In genomic region chr3:161863775-161864174, GRCh38 we compare ENCODE assay signal across 31 cellular contexts.
"Had no signal": no experiment of that assay in that cellular context is flagged by ENCODE, and none has a peak within 500 bp of the region (broad histone marks: within the 10 kb centered on the region; RNA-seq: fewer than 3 reads in every experiment).

No MANE protein-coding gene starts in this region.

- H3K27ac ChIP-seq: adrenal gland, body of pancreas, brain microvascular endothelial cell, breast epithelium, VCaP had no signal

- H3K4me3 ChIP-seq: adrenal gland, body of pancreas, breast epithelium had no signal

- H3K4me1 ChIP-seq: adrenal gland, body of pancreas, breast epithelium had no signal

- H3K9me3 ChIP-seq: adrenal gland, body of pancreas, breast epithelium had no signal

- H3K27me3 ChIP-seq: adrenal gland, body of pancreas, brain microvascular endothelial cell, breast epithelium had no signal

- H3K36me3 ChIP-seq: adrenal gland, brain microvascular endothelial cell, breast epithelium had no signal

- ATAC-seq: activated CD8-positive, alpha-beta T cell treated with anti-CD3 and anti-CD28 coated beads for 36 hours; activated naive CD4-positive, alpha-beta T cell treated with anti-CD3 and anti-CD28 coated beads, Interleukin-2, amount 50 U/mL, for 72 hours; activated T-cell treated with anti-CD3 and anti-CD28 coated beads, Interleukin-2, amount 50 U/mL, for 4 hours; activated T-cell treated with anti-CD3 and anti-CD28 coated beads, Interleukin-2, amount 50 U/mL, for 72 hours; activated T-helper 17 cell treated with anti-CD3 and anti-CD28 coated beads, Interleukin-2, amount 50 U/mL, for 72 hours; body of pancreas; T-helper 17 cell had no signal

- DNase-seq: activated B cell treated with CpG ODN at 0.5 μM for 24 hours; activated CD4-positive, alpha-beta memory T cell treated with anti-CD3 and anti-CD28 coated beads for 36 hours; activated CD4-positive, alpha-beta T cell treated with anti-CD3 and anti-CD28 coated beads for 4 hours; activated CD4-positive, alpha-beta T cell treated with anti-CD3 and anti-CD28 coated beads, Interleukin-2, amount 10 ng/mL, durations not matched to agents 24 days and 14 days; activated CD4-positive, alpha-beta T cell treated with anti-CD3 and anti-CD28 coated beads, Interleukin-2, amount 50 U/mL, for 1 hour; activated CD4-positive, alpha-beta T cell treated with anti-CD3 and anti-CD28 coated beads, Interleukin-2, amount 50 U/mL, for 4 hours; activated CD4-positive, CD25-positive, alpha-beta regulatory T cell treated with anti-CD3 and anti-CD28 coated beads, Interleukin-2, amount 50 U/mL, for 72 hours; activated CD8-positive, alpha-beta memory T cell treated with anti-CD3 and anti-CD28 coated beads, Interleukin-2, amount 50 U/mL, for 4 hours; activated CD8-positive, alpha-beta T cell treated with anti-CD3 and anti-CD28 coated beads for 36 hours; activated effector memory CD4-positive, alpha-beta T cell treated with anti-CD3 and anti-CD28 coated beads, Interleukin-2, amount 50 U/mL, for 16 hours; activated gamma-delta T cell treated with Interleukin-2 at 50 U/mL for 16 hours; activated naive CD4-positive, alpha-beta T cell; activated naive CD4-positive, alpha-beta T cell treated with anti-CD3 and anti-CD28 coated beads for 36 hours; activated naive CD4-positive, alpha-beta T cell treated with anti-CD3 and anti-CD28 coated beads, Interleukin-2, amount 50 U/mL, for 16 hours; activated naive CD8-positive, alpha-beta T cell treated with anti-CD3 and anti-CD28 coated beads for 36 hours; activated T-cell treated with anti-CD3 and anti-CD28 coated beads for 4 hours; activated T-cell treated with anti-CD3 and anti-CD28 coated beads, Interleukin-2, amount 50 U/mL, for 1 hour; activated T-cell treated with anti-CD3 and anti-CD28 coated beads, Interleukin-2, amount 50 U/mL, for 4 hours; activated T-cell treated with anti-CD3 and anti-CD28 coated beads, Interleukin-2, amount 50 U/mL, for 72 hours; adrenal gland; amniotic stem cell; aorta; body of pancreas; brain microvascular endothelial cell; central memory CD4-positive, alpha-beta T cell; T-helper 17 cell; T-helper 9 cell had no signal
